Comparison of ENCODE assay signal across 9 cellular contexts in genomic region chr7:128790297-128791037, GRCh38. TPM values are rescaled to one million over a fixed set of nuclear protein-coding genes. Genes with fewer than 3 reads are reported as not detected.
DNase-seq lines count a peak whose midpoint lies in the region; ATAC-seq and TF ChIP-seq lines count a peak whose summit lies in the region.
"Had no signal": no experiment of that assay in that cellular context is flagged by ENCODE, and none has a peak within 500 bp of the region (broad histone marks: within the 10 kb centered on the region; RNA-seq: fewer than 3 reads in every experiment).

No MANE protein-coding gene starts in this region.

- DNase-seq in lower leg skin (ENCODE audit: low spot score in 2 of 2) (peak in 1 of 2 donors; percentile 85), type B pancreatic cell (ENCODE audit: extremely low spot score, unreplicated experiment) (no peak), DMS 273 (lab: John Stamatoyannopoulos, UW; ENCODE audit: unreplicated experiment) (no peak), NCI-H1694 treated with DMSO at 0.1 percent for 48 hours (lab: John Stamatoyannopoulos, UW) (no peak), HEK293T (ENCODE audit: extremely low spot score) (no peak)

- CTCF ChIA-PET in HEK293T (lab: Yijun Ruan, JAX), result no interaction called here

- H3K36me3 Mint-ChIP-seq in brain (peaks cover 20% of the 10 kb centered on the region), type B pancreatic cell (peaks cover 3% of the 10 kb centered on the region)

- no peak for TF ChIP-seq POLR2A in lower leg skin (IDR thresholded peaks at IDR 0.05)

- peaks cover 0 to 4% (median 2%) of the 10 kb centered on the region in 5 experiments for H3K9me3 Mint-ChIP-seq in brain
- no peaks in the 10 kb centered on the region for H3K9me3 Mint-ChIP-seq in type B pancreatic cell

- ATAC-seq in HG03025 (IDR thresholded peaks at IDR 0.05; ENCODE audit: low FRiP score, unreplicated experiment), result peak; percentile 11

- H3K27me3 Mint-ChIP-seq in brain (peaks cover 14% of the 10 kb centered on the region), type B pancreatic cell (peaks cover 24% of the 10 kb centered on the region)

- H3K4me1 Mint-ChIP-seq in brain (peaks cover 40% of the 10 kb centered on the region), type B pancreatic cell (ENCODE audit: unreplicated experiment) (peaks cover 7% of the 10 kb centered on the region)

- TF ChIP-seq CTCF in brain (conservative IDR thresholded peaks at IDR 0.05), result no peak
- TF ChIP-seq CTCF in lower leg skin (IDR thresholded peaks at IDR 0.05), result no peak
- no peak for TF ChIP-seq CTCF in type B pancreatic cell (conservative IDR thresholded peaks at IDR 0.05)

- POLR2A ChIA-PET in HEK293T (lab: Yijun Ruan, JAX), result interaction anchor here (1.1 to 2.1 kb wide), 4 partner anchors 16 to 72 kb away, joined by 4 to 5 read pairs (median 4); partner anchors contain the start of gene ATP6V1F

- H3K4me3 ChIP-seq in GM08714 (ENCODE audit: low read length) (peak overlapping the region; percentile 95), lower leg skin (ENCODE audit: low read depth, poor library complexity, severe bottlenecking) (peak overlapping the region; percentile 71)

- H3K4me3 Mint-ChIP-seq in brain (peak overlapping the region; percentile 86 to 93 (median 86)), type B pancreatic cell (peak overlapping the region; percentile 87)

- 20 to 26% methylated on average over 22 to 23 of the region's 45 CpGs for WGBS in lower leg skin, 2 donors

- H3K27ac Mint-ChIP-seq in brain, result peak overlapping the region; percentile 53 to 96 (median 86)
- H3K27ac Mint-ChIP-seq in type B pancreatic cell, result peak overlapping the region; percentile 45

- intact Hi-C loops in lower leg skin (cut with DNase I; ENCODE audit: low total_unique reads), result no loop called here

TF ChIP-seq in HEK293T, 16 proteins besides CTCF, POLR2A, EP300 and RAD21:
- TF ChIP-seq LEF1 (IDR thresholded peaks at IDR 0.05; ENCODE audit: borderline replicate concordance), result no peak
- TF ChIP-seq ARNT (IDR thresholded peaks at IDR 0.05), result no peak
- no peak for TF ChIP-seq ZNF384 (IDR thresholded peaks at IDR 0.05)
- no peak for TF ChIP-seq FOXK2 (IDR thresholded peaks at IDR 0.05)
- TF ChIP-seq NFRKB (IDR thresholded peaks at IDR 0.05), result no peak
- TF ChIP-seq HDGF (IDR thresholded peaks at IDR 0.05; ENCODE audit: borderline replicate concordance), result no peak
- no peak for TF ChIP-seq SUZ12 (IDR thresholded peaks at IDR 0.05)
- no peak for TF ChIP-seq FOXM1 (IDR thresholded peaks at IDR 0.05; ENCODE audit: borderline replicate concordance)
- no peak for TF ChIP-seq L3MBTL2 (conservative IDR thresholded peaks at IDR 0.05)
- TF ChIP-seq SP1 (IDR thresholded peaks at IDR 0.05), result no peak
TF ChIP-seq in HEK293T: peak in this region for 0.

RNA-seq across cellular contexts. Expression of gene CCDC136, which starts 1.3 kb away (rescaled TPM):
- polyA plus RNA-seq in brain (ENCODE audit: insufficient read depth, low read depth, low replicate concordance), result 33.2 TPM
- 1 to 10 TPM in 3 of 4 donors, not detected in 1; 1.4 to 2.3 (median 1.8) TPM for total RNA-seq in lower leg skin
- 4.2 and 44.2 TPM in 2 replicates for total RNA-seq in type B pancreatic cell (ENCODE audit: low replicate concordance)

RNA-seq across cellular contexts. Expression of gene OPN1SW, which starts 14.9 kb away (rescaled TPM):
- polyA plus RNA-seq in brain (ENCODE audit: insufficient read depth, low read depth, low replicate concordance), result not detected
- total RNA-seq in lower leg skin, result not detected
- total RNA-seq in type B pancreatic cell (ENCODE audit: low replicate concordance), result not detected in 2 replicates
- total RNA-seq: M059J had no signal

RNA-seq across cellular contexts. Expression of gene FLNC, which starts 39.7 kb away (rescaled TPM):
- polyA plus RNA-seq in brain (ENCODE audit: insufficient read depth, low read depth, low replicate concordance), result 7.8 TPM
- total RNA-seq in lower leg skin (10 to 100 TPM in 1 of 4 donors, 1 to 10 TPM in 3; 5.0 to 11.1 (median 6.2) TPM), type B pancreatic cell (ENCODE audit: low replicate concordance) (20.3 and 54.0 TPM in 2 replicates)

RNA-seq across cellular contexts. Expression of gene CALU, which starts 51.3 kb away (rescaled TPM):
- 41.6 TPM for polyA plus RNA-seq in brain (ENCODE audit: insufficient read depth, low read depth, low replicate concordance)
- total RNA-seq in lower leg skin (10 to 100 TPM; 22.7 to 53.8 (median 30.8) TPM), type B pancreatic cell (ENCODE audit: low replicate concordance) (134 and 144 TPM in 2 replicates)
